1 cellular context compared by ENCODE assay signal in the genomic region with DNA sequence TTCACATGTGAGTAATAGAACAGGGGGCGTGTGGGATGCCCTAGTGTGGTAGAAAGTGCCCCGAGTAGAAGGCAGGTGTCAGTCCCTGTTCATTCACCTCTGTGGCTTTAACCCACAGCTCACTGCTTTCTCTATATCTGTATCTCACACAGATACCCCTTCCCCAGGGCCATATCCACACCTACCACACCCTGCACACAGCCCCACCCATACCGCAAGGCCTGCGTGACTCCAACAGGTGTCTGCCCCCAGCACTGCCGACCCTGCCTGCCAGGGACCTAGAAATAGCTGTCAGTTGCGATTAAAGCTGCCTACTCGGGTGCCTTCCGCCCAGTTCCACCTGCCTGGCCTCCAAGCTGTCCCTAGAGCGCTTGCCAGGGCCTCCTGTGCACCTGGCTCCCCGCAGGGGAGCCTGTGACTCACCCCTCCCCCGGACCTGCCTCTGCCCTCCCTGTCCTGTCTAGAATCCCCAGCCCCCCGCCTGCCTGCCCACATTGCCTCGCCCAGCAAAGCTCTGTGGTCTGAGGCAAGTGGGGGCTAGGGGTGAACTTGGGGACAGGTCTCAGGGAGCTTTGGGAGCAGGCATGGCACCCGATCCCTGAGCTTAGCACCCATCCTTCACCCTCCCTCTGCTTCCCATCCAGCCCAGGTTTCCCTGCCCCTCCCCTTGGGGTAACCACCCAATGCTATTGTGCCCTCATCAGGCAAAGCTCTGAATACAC.
TF ChIP-seq lines count a peak whose summit lies in the region.

No MANE protein-coding gene starts in this region.

TF ChIP-seq in GM23338, 12 proteins besides CTCF, POLR2A, EP300 and RAD21 (continued from another document):
- TF ChIP-seq, protein P1, sequence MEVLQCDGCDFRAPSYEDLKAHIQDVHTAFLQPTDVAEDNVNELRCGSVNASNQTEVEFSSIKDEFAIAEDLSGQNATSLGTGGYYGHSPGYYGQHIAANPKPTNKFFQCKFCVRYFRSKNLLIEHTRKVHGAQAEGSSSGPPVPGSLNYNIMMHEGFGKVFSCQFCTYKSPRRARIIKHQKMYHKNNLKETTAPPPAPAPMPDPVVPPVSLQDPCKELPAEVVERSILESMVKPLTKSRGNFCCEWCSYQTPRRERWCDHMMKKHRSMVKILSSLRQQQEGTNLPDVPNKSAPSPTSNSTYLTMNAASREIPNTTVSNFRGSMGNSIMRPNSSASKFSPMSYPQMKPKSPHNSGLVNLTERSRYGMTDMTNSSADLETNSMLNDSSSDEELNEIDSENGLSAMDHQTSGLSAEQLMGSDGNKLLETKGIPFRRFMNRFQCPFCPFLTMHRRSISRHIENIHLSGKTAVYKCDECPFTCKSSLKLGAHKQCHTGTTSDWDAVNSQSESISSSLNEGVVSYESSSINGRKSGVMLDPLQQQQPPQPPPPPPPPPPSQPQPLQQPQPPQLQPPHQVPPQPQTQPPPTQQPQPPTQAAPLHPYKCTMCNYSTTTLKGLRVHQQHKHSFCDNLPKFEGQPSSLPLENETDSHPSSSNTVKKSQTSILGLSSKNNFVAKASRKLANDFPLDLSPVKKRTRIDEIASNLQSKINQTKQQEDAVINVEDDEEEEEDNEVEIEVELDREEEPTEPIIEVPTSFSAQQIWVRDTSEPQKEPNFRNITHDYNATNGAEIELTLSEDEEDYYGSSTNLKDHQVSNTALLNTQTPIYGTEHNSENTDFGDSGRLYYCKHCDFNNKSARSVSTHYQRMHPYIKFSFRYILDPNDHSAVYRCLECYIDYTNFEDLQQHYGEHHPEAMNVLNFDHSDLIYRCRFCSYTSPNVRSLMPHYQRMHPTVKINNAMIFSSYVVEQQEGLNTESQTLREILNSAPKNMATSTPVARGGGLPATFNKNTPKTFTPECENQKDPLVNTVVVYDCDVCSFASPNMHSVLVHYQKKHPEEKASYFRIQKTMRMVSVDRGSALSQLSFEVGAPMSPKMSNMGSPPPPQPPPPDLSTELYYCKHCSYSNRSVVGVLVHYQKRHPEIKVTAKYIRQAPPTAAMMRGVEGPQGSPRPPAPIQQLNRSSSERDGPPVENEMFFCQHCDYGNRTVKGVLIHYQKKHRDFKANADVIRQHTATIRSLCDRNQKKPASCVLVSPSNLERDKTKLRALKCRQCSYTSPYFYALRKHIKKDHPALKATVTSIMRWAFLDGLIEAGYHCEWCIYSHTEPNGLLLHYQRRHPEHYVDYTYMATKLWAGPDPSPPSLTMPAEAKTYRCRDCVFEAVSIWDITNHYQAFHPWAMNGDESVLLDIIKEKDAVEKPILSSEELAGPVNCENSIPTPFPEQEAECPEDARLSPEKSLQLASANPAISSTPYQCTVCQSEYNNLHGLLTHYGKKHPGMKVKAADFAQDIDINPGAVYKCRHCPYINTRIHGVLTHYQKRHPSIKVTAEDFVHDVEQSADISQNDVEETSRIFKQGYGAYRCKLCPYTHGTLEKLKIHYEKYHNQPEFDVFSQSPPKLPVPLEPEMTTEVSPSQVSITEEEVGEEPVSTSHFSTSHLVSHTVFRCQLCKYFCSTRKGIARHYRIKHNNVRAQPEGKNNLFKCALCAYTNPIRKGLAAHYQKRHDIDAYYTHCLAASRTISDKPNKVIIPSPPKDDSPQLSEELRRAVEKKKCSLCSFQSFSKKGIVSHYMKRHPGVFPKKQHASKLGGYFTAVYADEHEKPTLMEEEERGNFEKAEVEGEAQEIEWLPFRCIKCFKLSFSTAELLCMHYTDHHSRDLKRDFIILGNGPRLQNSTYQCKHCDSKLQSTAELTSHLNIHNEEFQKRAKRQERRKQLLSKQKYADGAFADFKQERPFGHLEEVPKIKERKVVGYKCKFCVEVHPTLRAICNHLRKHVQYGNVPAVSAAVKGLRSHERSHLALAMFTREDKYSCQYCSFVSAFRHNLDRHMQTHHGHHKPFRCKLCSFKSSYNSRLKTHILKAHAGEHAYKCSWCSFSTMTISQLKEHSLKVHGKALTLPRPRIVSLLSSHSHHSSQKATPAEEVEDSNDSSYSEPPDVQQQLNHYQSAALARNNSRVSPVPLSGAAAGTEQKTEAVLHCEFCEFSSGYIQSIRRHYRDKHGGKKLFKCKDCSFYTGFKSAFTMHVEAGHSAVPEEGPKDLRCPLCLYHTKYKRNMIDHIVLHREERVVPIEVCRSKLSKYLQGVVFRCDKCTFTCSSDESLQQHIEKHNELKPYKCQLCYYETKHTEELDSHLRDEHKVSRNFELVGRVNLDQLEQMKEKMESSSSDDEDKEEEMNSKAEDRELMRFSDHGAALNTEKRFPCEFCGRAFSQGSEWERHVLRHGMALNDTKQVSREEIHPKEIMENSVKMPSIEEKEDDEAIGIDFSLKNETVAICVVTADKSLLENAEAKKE (CRISPR knock-in tag; IDR thresholded peaks at IDR 0.05): no peak
- TF ChIP-seq EZH2 (IDR thresholded peaks at IDR 0.05; ENCODE audit: low read depth, unreplicated experiment) (no peak), ZNF331 (CRISPR knock-in tag; IDR thresholded peaks at IDR 0.05; ENCODE audit: low read depth) (no peak), CREB1 (CRISPR knock-in tag; IDR thresholded peaks at IDR 0.05; ENCODE audit: low read depth) (no peak), STAT1 (IDR thresholded peaks at IDR 0.05; ENCODE audit: unreplicated experiment) (no peak), POLR2AphosphoS5 (IDR thresholded peaks at IDR 0.05; ENCODE audit: low read depth) (no peak), NANOG (IDR thresholded peaks at IDR 0.05; ENCODE audit: borderline replicate concordance) (no peak), EZH2phosphoT487 (IDR thresholded peaks at IDR 0.05; ENCODE audit: unreplicated experiment) (no peak), REST (IDR thresholded peaks at IDR 0.05; ENCODE audit: unreplicated experiment) (no peak)
TF ChIP-seq in GM23338: peak in this region for 0.
